ENCODE assay signal across 12 cellular contexts in genomic region chr12:52217223-52217622, GRCh38. TPM values are rescaled to one million over a fixed set of nuclear protein-coding genes. Genes with fewer than 3 reads are reported as not detected.
DNase-seq lines count a peak whose midpoint lies in the region; ATAC-seq and TF ChIP-seq lines count a peak whose summit lies in the region.
"Had no signal": no experiment of that assay in that cellular context is flagged by ENCODE, and none has a peak within 500 bp of the region (broad histone marks: within the 10 kb centered on the region; RNA-seq: fewer than 3 reads in every experiment).

No MANE protein-coding gene starts in this region.

- no peak for ATAC-seq in GM18909 (IDR thresholded peaks at IDR 0.05; ENCODE audit: poor library complexity, unreplicated experiment)

- TF ChIP-seq POLR2A in Peyer's patch (IDR thresholded peaks at IDR 0.05): no peak
- no peak for TF ChIP-seq POLR2A in sigmoid colon (IDR thresholded peaks at IDR 0.05)

- H3K4me3 ChIP-seq in H7 (ENCODE audit: insufficient read depth, low read depth, low read length) (no peak overlapping the region), Peyer's patch (no peak overlapping the region), left ventricle myocardium inferior (no peak overlapping the region), sigmoid colon (no peak overlapping the region)

- peak; percentile 51 for DNase-seq in H7
- peak in 2 of 3 donors; percentile 67 to 76 for DNase-seq in Peyer's patch
- DNase-seq in left ventricle myocardium inferior: peak; percentile 65
- DNase-seq in sigmoid colon: peak; percentile 68
- no peak for DNase-seq in NCI-H82 treated with DMSO at 0.1 percent for 48 hours (lab: John Stamatoyannopoulos, UW; ENCODE audit: unreplicated experiment)
- DNase-seq in NK-92 treated with Interleukin-12 subunit alpha and Interleukin-12 subunit beta, amount 100 ng/mL, for 24 hours (lab: John Stamatoyannopoulos, UW): no peak
- DNase-seq in T-helper 1 cell: no peak
- DNase-seq: activated CD4-positive, alpha-beta T cell treated with anti-CD3 and anti-CD28 coated beads, Interleukin-2, amount 50 U/mL, for 1 hour; amniotic stem cell had no signal

- H3K27ac ChIP-seq in Peyer's patch (no peak overlapping the region), left ventricle myocardium inferior (replicated peaks) (peak overlapping the region; percentile 14), sigmoid colon (peak overlapping the region in 1 of 4 donors; percentile 20)

- 7 to 35% methylated on average over 5 of the region's 5 CpGs for WGBS in sigmoid colon, 2 donors

- H3K36me3 ChIP-seq in H7 (replicated peaks; ENCODE audit: control insufficient read depth, insufficient read depth, low read length) (no peaks in the 10 kb centered on the region), Peyer's patch (no peaks in the 10 kb centered on the region), left ventricle myocardium inferior (no peaks in the 10 kb centered on the region), sigmoid colon (no peaks in the 10 kb centered on the region)

- no peak for TF ChIP-seq EP300 in sigmoid colon (IDR thresholded peaks at IDR 0.05)

- H3K4me1 ChIP-seq in Peyer's patch (peaks cover 0 to 8% (median 0%) of the 10 kb centered on the region in 4 donors), left ventricle myocardium inferior (peaks cover 5% of the 10 kb centered on the region), sigmoid colon (peaks cover 0 to 5% (median 0%) of the 10 kb centered on the region in 4 donors)

- H3K27me3 ChIP-seq in H7 (ENCODE audit: control insufficient read depth, insufficient read depth, low read length) (no peaks in the 10 kb centered on the region), Peyer's patch (no peaks in the 10 kb centered on the region), left ventricle myocardium inferior (ENCODE audit: low read depth) (peaks cover 33% of the 10 kb centered on the region), sigmoid colon (peaks cover 0 to 4% (median 2%) of the 10 kb centered on the region in 3 donors)

- TF ChIP-seq CTCF in Peyer's patch (IDR thresholded peaks at IDR 0.05) (no peak), left ventricle myocardium inferior (IDR thresholded peaks at IDR 0.05; ENCODE audit: borderline replicate concordance) (no peak), sigmoid colon (IDR thresholded peaks at IDR 0.05) (no peak)

- intact Hi-C loops in left ventricle myocardium inferior (cut with micrococcal nuclease) (no loop called here), sigmoid colon (cut with DNase I) (no loop called here)

- H3K9me3 ChIP-seq in Peyer's patch (no peaks in the 10 kb centered on the region), left ventricle myocardium inferior (replicated peaks) (no peaks in the 10 kb centered on the region), sigmoid colon (no peaks in the 10 kb centered on the region)

RNA-seq across cellular contexts. Expression of gene KRT7, which starts 15.8 kb away (rescaled TPM):
- total RNA-seq in H7 (2014; rRNA removed; shearing (Covaris generic)): 0.80 and 1.1 TPM in 2 replicates
- 1 to 10 TPM in 1 of 4 donors, under 1 TPM in 1, not detected in 2; 0.67 to 1.2 TPM for total RNA-seq in Peyer's patch
- total RNA-seq in left ventricle myocardium inferior: not detected
- total RNA-seq in sigmoid colon: 1 to 10 TPM in 1 of 4 donors, under 1 TPM in 1, not detected in 2; 0.27 to 3.2 TPM
- 10 to 100 TPM in 1 of 3 donors, 1 to 10 TPM in 2; 1.2 to 12.0 (median 2.4) TPM for polyA plus RNA-seq in sigmoid colon
- total RNA-seq: mononuclear cell had no signal

RNA-seq across cellular contexts. Expression of gene KRT80, which starts 25.4 kb away (rescaled TPM):
- total RNA-seq in H7 (2014; rRNA removed; shearing (Covaris generic)): not detected in 2 replicates
- total RNA-seq in Peyer's patch (under 1 TPM in 2 of 4 donors, not detected in 2; 0.13 to 0.38 TPM), left ventricle myocardium inferior (not detected), sigmoid colon (not detected)
- polyA plus RNA-seq in sigmoid colon: under 1 TPM in 2 of 3 donors, not detected in 1; under 0.01 to 0.34 TPM
- total RNA-seq: mononuclear cell, subcutaneous adipose tissue had no signal

RNA-seq across cellular contexts. Expression of gene KRT86, which starts 57.2 kb away (rescaled TPM):
- total RNA-seq in H7 (2014; rRNA removed; shearing (Covaris generic)): not detected in 2 replicates
- total RNA-seq in Peyer's patch: not detected
- total RNA-seq in left ventricle myocardium inferior: not detected
- total RNA-seq in sigmoid colon: not detected
- polyA plus RNA-seq in sigmoid colon: under 1 TPM in 2 of 3 donors, not detected in 1; 0.25 to 0.60 TPM

Comparison
In these comparisons a context has a peak if more than half of its experiments do, and no peak if none do; other contexts are left out.
1. DNase-seq: peak in H7 (single experiment), Peyer's patch (2 of 3), left ventricle myocardium inferior (single experiment) and sigmoid colon (single experiment); none in NCI-H82 treated with DMSO at 0.1 percent for 48 hours (single experiment), NK-92 treated with Interleukin-12 subunit alpha and Interleukin-12 subunit beta, amount 100 ng/mL, for 24 hours (single experiment) and T-helper 1 cell (0 of 5).